1 cellular context compared by ENCODE assay signal in genomic region chr12:56082967-56083366, GRCh38.
TF ChIP-seq lines count a peak whose summit lies in the region.

No MANE protein-coding gene starts in this region.

TF ChIP-seq in HepG2, 621 proteins besides CTCF, POLR2A, EP300 and RAD21 (continued from another document and continues in another):
- peak; percentile 56; the same call in 1 of the 2 replicates for TF ChIP-seq ZBTB10 (CRISPR knock-in tag; IDR thresholded peaks at IDR 0.05; ENCODE audit: borderline replicate concordance)
- TF ChIP-seq MAFG (CRISPR knock-in tag; IDR thresholded peaks at IDR 0.05): no peak
- no peak for TF ChIP-seq ZNF782 (CRISPR knock-in tag; IDR thresholded peaks at IDR 0.05; ENCODE audit: borderline replicate concordance)
- TF ChIP-seq MIER3 (CRISPR knock-in tag; IDR thresholded peaks at IDR 0.05; ENCODE audit: borderline replicate concordance): no peak
- TF ChIP-seq YEATS2 (CRISPR knock-in tag; IDR thresholded peaks at IDR 0.05; ENCODE audit: borderline replicate concordance): no peak
- TF ChIP-seq ARID5B (CRISPR knock-in tag; IDR thresholded peaks at IDR 0.05): no peak
- no peak for TF ChIP-seq MATR3 (CRISPR knock-in tag; IDR thresholded peaks at IDR 0.05)
- TF ChIP-seq KLF9 (CRISPR knock-in tag; IDR thresholded peaks at IDR 0.05; ENCODE audit: low read depth): no peak
- no peak for TF ChIP-seq TP53 (CRISPR knock-in tag; conservative IDR thresholded peaks at IDR 0.05)
- TF ChIP-seq ZNF792 (CRISPR knock-in tag; IDR thresholded peaks at IDR 0.05): no peak
- TF ChIP-seq KDM4B (CRISPR knock-in tag; IDR thresholded peaks at IDR 0.05): no peak
- no peak for TF ChIP-seq RFXAP (CRISPR knock-in tag; IDR thresholded peaks at IDR 0.05; ENCODE audit: borderline replicate concordance)
- no peak for TF ChIP-seq ZNF7 (CRISPR knock-in tag; IDR thresholded peaks at IDR 0.05)
- no peak for TF ChIP-seq DMAP1 (CRISPR knock-in tag; IDR thresholded peaks at IDR 0.05)
- no peak for TF ChIP-seq HMGXB3 (CRISPR knock-in tag; IDR thresholded peaks at IDR 0.05; ENCODE audit: borderline replicate concordance)
- TF ChIP-seq IKZF1 (IDR thresholded peaks at IDR 0.05): no peak
- TF ChIP-seq ZNF407 (CRISPR knock-in tag; IDR thresholded peaks at IDR 0.05; ENCODE audit: not compliant biosample characterization): no peak
- TF ChIP-seq FOSL1 (CRISPR knock-in tag; IDR thresholded peaks at IDR 0.05; ENCODE audit: borderline replicate concordance): no peak
- 0 out of 2 replicates have a peak, but pooled peaks have one; percentile 14 for TF ChIP-seq RARA (CRISPR knock-in tag; IDR thresholded peaks at IDR 0.05)
- no peak for TF ChIP-seq ZNF256 (CRISPR knock-in tag; conservative IDR thresholded peaks at IDR 0.05)
- no peak for TF ChIP-seq MLXIP (CRISPR knock-in tag; IDR thresholded peaks at IDR 0.05; ENCODE audit: borderline replicate concordance)
- TF ChIP-seq ATF1 (CRISPR knock-in tag; IDR thresholded peaks at IDR 0.05): no peak
- no peak for TF ChIP-seq KLF11 (CRISPR knock-in tag; IDR thresholded peaks at IDR 0.05)
- no peak for TF ChIP-seq ZNF777 (CRISPR knock-in tag; IDR thresholded peaks at IDR 0.05)
- peak; percentile 61; the same call in 1 of the 2 replicates for TF ChIP-seq FOXP4 (CRISPR knock-in tag; IDR thresholded peaks at IDR 0.05)
- no peak for TF ChIP-seq ZNF530 (CRISPR knock-in tag; IDR thresholded peaks at IDR 0.05; ENCODE audit: low read depth)
